Comparison of ENCODE assay signal across 15 cellular contexts in genomic region chr12:80226576-80226975, GRCh38.
DNase-seq lines count a peak whose midpoint lies in the region; ATAC-seq and TF ChIP-seq lines count a peak whose summit lies in the region.
"Had no signal": no experiment of that assay in that cellular context is flagged by ENCODE, and none has a peak within 500 bp of the region (broad histone marks: within the 10 kb centered on the region; RNA-seq: fewer than 3 reads in every experiment).

No MANE protein-coding gene starts in this region.

- intact Hi-C loops in A673 (cut with micrococcal nuclease; ENCODE audit: unreplicated experiment), result no loop called here
- intact Hi-C loops in left cardiac atrium (cut with DNase I), result no loop called here

- H3K27ac ChIP-seq in A673 (ENCODE audit: low read depth, low read length, poor library complexity, severe bottlenecking) (no peak overlapping the region), RWPE1 (no peak overlapping the region), fibroblast of lung (ENCODE audit: insufficient read depth, low read length) (no peak overlapping the region)

- H3K4me2 ChIP-seq in fibroblast of lung (ENCODE audit: extremely low read depth, insufficient read depth, low read length), result no peak overlapping the region

- ATAC-seq in GM21576 (IDR thresholded peaks at IDR 0.05; ENCODE audit: unreplicated experiment) (no peak), GM18505 (IDR thresholded peaks at IDR 0.05; ENCODE audit: unreplicated experiment) (no peak), left cardiac atrium (no peak)
- ATAC-seq: activated naive CD8-positive, alpha-beta T cell treated with anti-CD3 and anti-CD28 coated beads, Interleukin-2, amount 50 U/mL, for 24 hours; mucosa of descending colon had no signal

- TF ChIP-seq CTCF in A673 (conservative IDR thresholded peaks at IDR 0.05; ENCODE audit: low read depth, low read length), result no peak
- no peak for TF ChIP-seq CTCF in RWPE1 (conservative IDR thresholded peaks at IDR 0.05; ENCODE audit: low read depth)
- no peak for TF ChIP-seq CTCF in fibroblast of lung (conservative IDR thresholded peaks at IDR 0.05 in 1 of 2, IDR thresholded peaks at IDR 0.05 in 1 of 2; ENCODE audit: low read depth in 1 of 2, low read length in 2 of 2)

- H3K4me1 ChIP-seq in A673 (ENCODE audit: insufficient read depth, low read length, poor library complexity, severe bottlenecking) (peaks cover 18% of the 10 kb centered on the region), fibroblast of lung (ENCODE audit: control insufficient read depth, extremely low read depth, insufficient read depth, low read length) (no peaks in the 10 kb centered on the region)

- no peak overlapping the region for H2AFZ ChIP-seq in fibroblast of lung (ENCODE audit: low read length)

- H3K27me3 ChIP-seq in A673 (replicated peaks; ENCODE audit: insufficient read depth, low read depth, low read length, poor library complexity) (no peaks in the 10 kb centered on the region), fibroblast of lung (ENCODE audit: control insufficient read depth, insufficient read depth, low read length) (no peaks in the 10 kb centered on the region)

- H3K4me3 ChIP-seq in A673 (ENCODE audit: low read depth, low read length, poor library complexity, severe bottlenecking) (no peak overlapping the region), fibroblast of lung (replicated peaks in 1 of 4; ENCODE audit: control extremely low read depth in 1 of 4, insufficient read depth in 1 of 4, low read depth in 3 of 4, low read length in 4 of 4) (no peak overlapping the region)
- H3K4me3 ChIP-seq: mucosa of descending colon had no signal

- no peaks in the 10 kb centered on the region for H3K36me3 ChIP-seq in A673 (ENCODE audit: insufficient read depth, low read length, poor library complexity, severe bottlenecking)
- no peaks in the 10 kb centered on the region for H3K36me3 ChIP-seq in fibroblast of lung (ENCODE audit: control insufficient read depth, insufficient read depth, low read length)

- CTCF ChIA-PET in A673 (lab: Charles Lee) (interaction anchor here (0.6 kb wide), 1 partner anchor 38 kb away, joined by 3 read pairs; no protein-coding TSS in a partner anchor), RWPE1 (lab: Yijun Ruan, JAX) (interaction anchor here (0.7 kb wide), 1 partner anchor 283 kb away, joined by 4 read pairs; no protein-coding TSS in a partner anchor)

- no peak overlapping the region for H3K9ac ChIP-seq in fibroblast of lung (ENCODE audit: insufficient read depth, low read length)

- H3K9me3 ChIP-seq in A673 (ENCODE audit: low read depth, low read length, poor library complexity, severe bottlenecking) (no peaks in the 10 kb centered on the region), fibroblast of lung (ENCODE audit: control insufficient read depth, insufficient read depth, low read depth, low read length) (no peaks in the 10 kb centered on the region)
- H3K9me3 ChIP-seq: mucosa of descending colon had no signal

- BruUV-seq in A673 (replicated peaks; lab: Mats Ljungman, UMichigan), result no TSS peak

- DNase-seq in A673 (ENCODE audit: low spot score), result peak; percentile 56
- peak; percentile 30 for DNase-seq in H4 (ENCODE audit: low spot score)
- peak; percentile 4 for DNase-seq in RWPE1 (ENCODE audit: low spot score)
- DNase-seq in fibroblast of lung (ENCODE audit: low read depth in 2 of 2), result peak; percentile 16 to 77
- DNase-seq in left cardiac atrium, result no peak
- DNase-seq in NCI-H2196 treated with DMSO at 0.1 percent for 48 hours (lab: John Stamatoyannopoulos, UW; ENCODE audit: unreplicated experiment), result no peak
- DNase-seq: activated CD4-positive, CD25-positive, alpha-beta regulatory T cell treated with anti-CD3 and anti-CD28 coated beads, Interleukin-2, amount 50 U/mL, for 72 hours; activated naive CD8-positive, alpha-beta T cell treated with anti-CD3 and anti-CD28 coated beads, Interleukin-2, amount 50 U/mL, for 24 hours; activated T-cell treated with anti-CD3 and anti-CD28 coated beads, Interleukin-2, amount 50 U/mL, for 24 hours; DMS79; mucosa of descending colon; NCI-H2171 treated with DMSO at 0.1 percent for 48 hours; trophoblast cell had no signal

- H4K20me1 ChIP-seq in fibroblast of lung (ENCODE audit: control insufficient read depth, extremely low read depth, insufficient read depth, low read length), result no peaks in the 10 kb centered on the region

- H3K79me2 ChIP-seq in fibroblast of lung (ENCODE audit: control insufficient read depth, insufficient read depth, low read length), result no peaks in the 10 kb centered on the region

- TF ChIP-seq POLR2A in GM18505 (IDR thresholded peaks at IDR 0.05; ENCODE audit: borderline replicate concordance, extremely low read depth, insufficient read depth, insufficient read length), result no peak

- POLR2A ChIA-PET in A673 (lab: Charles Lee; ENCODE audit: low non-redundant PET), result no interaction called here
- POLR2A ChIA-PET in RWPE1 (lab: Yijun Ruan, JAX; ENCODE audit: low non-redundant PET), result no interaction called here

Comparison
In these comparisons a context has a peak if more than half of its experiments do, and no peak if none do; other contexts are left out.
1. DNase-seq: peak in A673 (single experiment), H4 (single experiment), RWPE1 (single experiment) and fibroblast of lung (2 of 2); none in left cardiac atrium (single experiment) and NCI-H2196 treated with DMSO at 0.1 percent for 48 hours (single experiment).